9 cellular contexts compared by ENCODE assay signal in genomic region chr2:232634319-232635150, GRCh38. TPM values are rescaled to one million over a fixed set of nuclear protein-coding genes. Genes with fewer than 3 reads are reported as not detected.
A peak's percentile ranks its signal among the peaks of the same experiment; 100 is the strongest.
DNase-seq lines count a peak whose midpoint lies in the region; ATAC-seq, FAIRE-seq and TF ChIP-seq lines count a peak whose summit lies in the region.
"Had no signal": no experiment of that assay in that cellular context is flagged by ENCODE, and none has a peak within 500 bp of the region (broad histone marks: within the 10 kb centered on the region; RNA-seq: fewer than 3 reads in every experiment).

No MANE protein-coding gene starts in this region.

- H3K36me3 ChIP-seq in bronchial epithelial cell (ENCODE audit: control insufficient read depth, insufficient read depth, low read length) = no peaks in the 10 kb centered on the region

- peaks cover 20% of the 10 kb centered on the region for H3K27me3 ChIP-seq in bronchial epithelial cell (ENCODE audit: control insufficient read depth, insufficient read depth, low read length)

- H3K27ac ChIP-seq in temporal lobe (ENCODE audit: low read depth, low read length) = peak overlapping the region; percentile 76

- peak overlapping the region; percentile 47 for H3K4me3 ChIP-seq in bronchial epithelial cell (ENCODE audit: low read depth, low read length)

- peak; percentile 25 for ATAC-seq in left lobe of liver
- no peak for ATAC-seq in HG02571 (IDR thresholded peaks at IDR 0.05; ENCODE audit: unreplicated experiment)

- no peak for FAIRE-seq in bronchial epithelial cell (lab: Jason Lieb, UNC)

- peak; percentile 29 for DNase-seq in NCI-H82 (lab: John Stamatoyannopoulos, UW)
- DNase-seq in NCI-H82 treated with DMSO at 0.1 percent for 48 hours (lab: John Stamatoyannopoulos, UW; ENCODE audit: unreplicated experiment) = no peak
- DNase-seq in bronchial epithelial cell (ENCODE audit: low read depth) = no peak
- no peak for DNase-seq in left lobe of liver (ENCODE audit: low spot score)
- no peak for DNase-seq in NCI-H1048 (lab: John Stamatoyannopoulos, UW)
- DNase-seq in mucosa of gallbladder (ENCODE audit: low spot score) = no peak
- DNase-seq: activated gamma-delta T cell had no signal

- TF ChIP-seq CTCF in bronchial epithelial cell (IDR thresholded peaks at IDR 0.05; ENCODE audit: insufficient read depth, low read length, severe bottlenecking) = no peak

RNA-seq across cellular contexts. Expression of gene EFHD1, which starts 1.1 kb away (rescaled TPM):
- total RNA-seq in bronchial epithelial cell (not detected in 2 replicates), left lobe of liver (27.3 TPM), temporal lobe (2.7 TPM), mucosa of gallbladder (6.0 TPM)
